6 cellular contexts compared by ENCODE assay signal in the genomic region with DNA sequence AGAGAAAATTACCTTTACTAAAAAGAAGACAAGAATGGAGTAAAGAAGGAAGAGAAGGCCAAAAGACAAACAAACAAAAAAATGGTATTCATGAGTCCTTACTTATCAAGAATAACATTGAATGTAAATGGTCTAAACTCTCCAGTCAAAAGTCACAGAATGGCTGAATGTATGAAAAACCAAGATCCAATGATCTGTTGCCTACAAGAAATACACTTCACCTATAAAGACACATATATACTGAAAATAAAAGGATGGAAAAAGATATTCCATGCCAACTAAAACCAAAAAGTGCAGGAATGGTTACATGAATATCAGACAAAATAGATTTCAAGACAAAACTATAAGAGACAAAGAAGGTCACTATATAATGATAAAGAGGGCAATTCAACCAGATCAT.
"Had no signal": no experiment of that assay in that cellular context is flagged by ENCODE, and none has a peak within 500 bp of the region (broad histone marks: within the 10 kb centered on the region; RNA-seq: fewer than 3 reads in every experiment).

No MANE protein-coding gene starts in this region.

- H3K4me3 ChIP-seq: K562 had no signal

- H3K27ac ChIP-seq: HL-60, KMS-11 had no signal

- DNase-seq: IMR-90, KBM-7, KG1 had no signal
